8 cellular contexts compared by ENCODE assay signal in genomic region chr7:108525327-108525984, GRCh38.
A peak's percentile ranks its signal among the peaks of the same experiment; 100 is the strongest.
DNase-seq lines count a peak whose midpoint lies in the region; ATAC-seq, FAIRE-seq and TF ChIP-seq lines count a peak whose summit lies in the region.

No MANE protein-coding gene starts in this region.

- DNase-seq in AML-193 (lab: John Stamatoyannopoulos, UW): peak; percentile 68 to 83
- DNase-seq in NCI-H146 (lab: John Stamatoyannopoulos, UW): peak; percentile 89
- peak; percentile 81 for DNase-seq in WERI-Rb-1
- DNase-seq in fibroblast of the conjunctiva (ENCODE audit: low read depth): peak; percentile 78
- no peak for DNase-seq in D721Med (ENCODE audit: insufficient read length, low spot score)

- H3K9me3 ChIP-seq in WERI-Rb-1 (ENCODE audit: severe bottlenecking) (no peaks in the 10 kb centered on the region), neuron (ENCODE audit: low read length) (no peaks in the 10 kb centered on the region)

- H3K4me3 ChIP-seq in WERI-Rb-1 (ENCODE audit: low read depth, low read length): peak overlapping the region; percentile 71
- peak overlapping the region; percentile 65 for H3K4me3 ChIP-seq in neuron (ENCODE audit: low read length)

- H2AFZ ChIP-seq in neuron (ENCODE audit: low read depth, low read length): peak overlapping the region; percentile 31

- no peak for TF ChIP-seq CTCF in WERI-Rb-1 (IDR thresholded peaks at IDR 0.05; ENCODE audit: low read depth, low read length)
- no peak for TF ChIP-seq CTCF in D721Med (IDR thresholded peaks at IDR 0.05; ENCODE audit: insufficient read depth, missing control alignments)

- no peaks in the 10 kb centered on the region for H3K27me3 ChIP-seq in WERI-Rb-1 (ENCODE audit: insufficient read depth, low read depth, severe bottlenecking)
- H3K27me3 ChIP-seq in neuron (ENCODE audit: insufficient read depth, low read length): no peaks in the 10 kb centered on the region

- peak overlapping the region; percentile 83 for H3K27ac ChIP-seq in WERI-Rb-1

- FAIRE-seq in D721Med (lab: Jason Lieb, UNC): no peak

- H3K4me1 ChIP-seq in neuron (ENCODE audit: insufficient read depth, low read length): peaks cover 32% of the 10 kb centered on the region

- H3K36me3 ChIP-seq in WERI-Rb-1: no peaks in the 10 kb centered on the region
- no peaks in the 10 kb centered on the region for H3K36me3 ChIP-seq in neuron (ENCODE audit: insufficient read depth, low read length)

- ATAC-seq in GM18508 (IDR thresholded peaks at IDR 0.05; ENCODE audit: insufficient read depth, unreplicated experiment) (peak; percentile 25), HG02885 (IDR thresholded peaks at IDR 0.05; ENCODE audit: poor library complexity, unreplicated experiment) (peak; percentile 50)
